1 cellular context compared by ENCODE assay signal in genomic region chr13:46389457-46389856, GRCh38.
TF ChIP-seq lines count a peak whose summit lies in the region.

No MANE protein-coding gene starts in this region.

TF ChIP-seq in GM12878, 131 proteins besides CTCF, POLR2A, EP300 and RAD21:
- TF ChIP-seq HSF1 (IDR thresholded peaks at IDR 0.05; ENCODE audit: low read depth, low read length) (no peak), RAD51 (IDR thresholded peaks at IDR 0.05) (peak; percentile 74), IRF4 (IDR thresholded peaks at IDR 0.05; ENCODE audit: low read depth, low read length) (no peak), NFYA (IDR thresholded peaks at IDR 0.05; ENCODE audit: borderline replicate concordance, low read depth, low read length) (no peak), POLR2AphosphoS5 (IDR thresholded peaks at IDR 0.05; ENCODE audit: low read length) (peak; percentile 16; the same call in 1 of the 2 replicates), ZBED1 (IDR thresholded peaks at IDR 0.05; ENCODE audit: borderline replicate concordance) (0 out of 2 replicates have a peak, but pooled peaks have one; percentile 12)
